ENCODE assay signal across 8 cellular contexts in the genomic region with DNA sequence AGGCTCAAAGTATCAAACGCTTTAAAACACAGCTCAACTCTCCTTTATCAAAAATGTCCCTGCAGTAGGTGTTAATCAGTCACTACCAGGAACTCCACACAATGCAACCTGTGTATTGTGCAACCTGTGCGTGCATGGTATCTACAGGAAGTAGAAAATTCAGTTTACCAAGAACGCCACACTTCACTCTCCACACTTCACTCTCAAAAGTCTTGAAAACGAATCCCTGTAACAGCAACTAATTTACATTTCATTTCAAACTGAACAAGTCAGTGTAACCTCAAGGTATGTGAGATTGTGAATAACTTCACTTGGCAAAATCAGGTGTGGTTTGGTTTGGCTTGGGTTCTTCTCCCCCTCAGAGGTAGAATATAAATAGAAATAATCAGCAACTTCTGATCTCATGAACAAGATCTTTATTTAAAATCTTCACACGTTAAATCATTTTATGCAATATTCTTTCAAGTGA. TPM values are rescaled to one million over a fixed set of nuclear protein-coding genes. Genes with fewer than 3 reads are reported as not detected.
DNase-seq lines count a peak whose midpoint lies in the region; ATAC-seq lines count a peak whose summit lies in the region.

No MANE protein-coding gene starts in this region.

- ATAC-seq in activated T-cell treated with anti-CD3 and anti-CD28 coated beads, Interleukin-2, amount 50 U/mL, for 4 hours = no peak
- no peak for ATAC-seq in GM21576 (IDR thresholded peaks at IDR 0.05; ENCODE audit: unreplicated experiment)

- peaks cover 2% of the 10 kb centered on the region for H3K36me3 Mint-ChIP-seq in activated T-cell treated with anti-CD3 and anti-CD28 coated beads, Interleukin-2, amount 50 U/mL, for 4 hours (ENCODE audit: insufficient read depth)
- H3K36me3 Mint-ChIP-seq in activated naive CD8-positive, alpha-beta T cell treated with anti-CD3 and anti-CD28 coated beads for 36 hours = peaks cover 28% of the 10 kb centered on the region

- H3K79me2 ChIP-seq in mesendoderm (ENCODE audit: control insufficient read depth, insufficient read depth, low read length) = peaks cover 15% of the 10 kb centered on the region

- no peak for DNase-seq in activated T-cell treated with anti-CD3 and anti-CD28 coated beads, Interleukin-2, amount 50 U/mL, for 4 hours
- no peak for DNase-seq in activated T-cell treated with anti-CD3 and anti-CD28 coated beads, Interleukin-2, amount 50 U/mL, for 48 hours
- peak; percentile 24 for DNase-seq in KG1 (lab: John Stamatoyannopoulos, UW)
- peak; percentile 15 for DNase-seq in activated naive CD8-positive, alpha-beta T cell treated with anti-CD3 and anti-CD28 coated beads for 36 hours
- no peak for DNase-seq in mesendoderm
- DNase-seq in amygdala (lab: John Stamatoyannopoulos, UW) = no peak
- DNase-seq in NCI-H187 (lab: John Stamatoyannopoulos, UW) = no peak

- peak overlapping the region; percentile 6 for H3K4me2 ChIP-seq in mesendoderm (ENCODE audit: low read length)

- H3K27me3 ChIP-seq in mesendoderm (ENCODE audit: insufficient read depth, low read length, poor library complexity) = no peaks in the 10 kb centered on the region

- no peak overlapping the region for H3K23ac ChIP-seq in mesendoderm (ENCODE audit: low read length)

- H3K18ac ChIP-seq in mesendoderm (ENCODE audit: low read length) = no peak overlapping the region

- peak overlapping the region; percentile 27 for H3K9ac ChIP-seq in mesendoderm (ENCODE audit: low read length)

- no peak overlapping the region for H3K4ac ChIP-seq in mesendoderm (ENCODE audit: low read depth, low read length)

- no peak overlapping the region for H2BK15ac ChIP-seq in mesendoderm (replicated peaks; ENCODE audit: low read depth)

- no peak overlapping the region for H2BK120ac ChIP-seq in mesendoderm (ENCODE audit: low read depth, low read length)

- H3K79me1 ChIP-seq in mesendoderm (ENCODE audit: low read length) = peaks cover 12% of the 10 kb centered on the region

- H3K4me3 ChIP-seq in mesendoderm (ENCODE audit: low read length) = no peak overlapping the region

- peaks cover 38% of the 10 kb centered on the region for H3K4me1 Mint-ChIP-seq in activated T-cell treated with anti-CD3 and anti-CD28 coated beads, Interleukin-2, amount 50 U/mL, for 4 hours (ENCODE audit: low read depth)
- peaks cover 36% of the 10 kb centered on the region for H3K4me1 Mint-ChIP-seq in activated naive CD8-positive, alpha-beta T cell treated with anti-CD3 and anti-CD28 coated beads for 36 hours

- H3K27me3 Mint-ChIP-seq in activated T-cell treated with anti-CD3 and anti-CD28 coated beads, Interleukin-2, amount 50 U/mL, for 4 hours (ENCODE audit: low read depth) = no peaks in the 10 kb centered on the region
- H3K27me3 Mint-ChIP-seq in activated naive CD8-positive, alpha-beta T cell treated with anti-CD3 and anti-CD28 coated beads for 36 hours = no peaks in the 10 kb centered on the region

- H3K27ac ChIP-seq in mesendoderm (ENCODE audit: low read depth, low read length) = no peak overlapping the region

- H3K4me1 ChIP-seq in mesendoderm (ENCODE audit: control insufficient read depth, low read depth, low read length) = peaks cover 9% of the 10 kb centered on the region

- peak overlapping the region; percentile 90 for H3K4me3 Mint-ChIP-seq in activated T-cell treated with anti-CD3 and anti-CD28 coated beads, Interleukin-2, amount 50 U/mL, for 4 hours
- peak overlapping the region; percentile 91 for H3K4me3 Mint-ChIP-seq in activated naive CD8-positive, alpha-beta T cell treated with anti-CD3 and anti-CD28 coated beads for 36 hours

- H3K36me3 ChIP-seq in mesendoderm (ENCODE audit: control insufficient read depth, insufficient read depth, low read length) = no peaks in the 10 kb centered on the region

- no peak overlapping the region for H4K5ac ChIP-seq in mesendoderm (ENCODE audit: low read length)

- H3K56ac ChIP-seq in mesendoderm (ENCODE audit: low read length) = peak overlapping the region; percentile 35

- H2BK5ac ChIP-seq in mesendoderm (ENCODE audit: low read length) = no peak overlapping the region

- no peaks in the 10 kb centered on the region for H3K9me3 Mint-ChIP-seq in activated T-cell treated with anti-CD3 and anti-CD28 coated beads, Interleukin-2, amount 50 U/mL, for 4 hours
- peaks cover 4% of the 10 kb centered on the region for H3K9me3 Mint-ChIP-seq in activated naive CD8-positive, alpha-beta T cell treated with anti-CD3 and anti-CD28 coated beads for 36 hours

- no peak overlapping the region for H4K8ac ChIP-seq in mesendoderm (ENCODE audit: low read depth, low read length)

- no peak overlapping the region for H2AK5ac ChIP-seq in mesendoderm (ENCODE audit: low read length)

- 100% methylated on average over 2 of the region's 5 CpGs for WGBS in mesendoderm (ENCODE audit: extremely low coverage, insufficient coverage, low lambda C conversion rate)

- H3K27ac Mint-ChIP-seq in activated naive CD8-positive, alpha-beta T cell treated with anti-CD3 and anti-CD28 coated beads for 36 hours = peak overlapping the region; percentile 88

RNA-seq across cellular contexts. Expression of gene RALGAPA2, which starts 1.6 kb away (rescaled TPM):
- total RNA-seq in activated T-cell treated with anti-CD3 and anti-CD28 coated beads, Interleukin-2, amount 50 U/mL, for 4 hours = 1 to 10 TPM; 5.9 to 8.3 (median 7.2) TPM
- total RNA-seq in activated naive CD8-positive, alpha-beta T cell treated with anti-CD3 and anti-CD28 coated beads for 36 hours = 10 to 100 TPM; 14.7 to 15.6 TPM
- polyA plus RNA-seq in mesendoderm (2013, experiment 1 of 2) = 10.8 TPM
- 10.5 TPM for polyA plus RNA-seq in mesendoderm (2013, experiment 2 of 2)

Comparison
In these comparisons a context has a peak if more than half of its experiments do, and no peak if none do; other contexts are left out.
1. DNase-seq: peak in KG1 (single experiment) and activated naive CD8-positive, alpha-beta T cell treated with anti-CD3 and anti-CD28 coated beads for 36 hours (single experiment); none in activated T-cell treated with anti-CD3 and anti-CD28 coated beads, Interleukin-2, amount 50 U/mL, for 4 hours (single experiment), activated T-cell treated with anti-CD3 and anti-CD28 coated beads, Interleukin-2, amount 50 U/mL, for 48 hours (0 of 2), mesendoderm (single experiment), amygdala (0 of 56) and NCI-H187 (0 of 2).